ENCODE assay signal across 11 cellular contexts in the genomic region with DNA sequence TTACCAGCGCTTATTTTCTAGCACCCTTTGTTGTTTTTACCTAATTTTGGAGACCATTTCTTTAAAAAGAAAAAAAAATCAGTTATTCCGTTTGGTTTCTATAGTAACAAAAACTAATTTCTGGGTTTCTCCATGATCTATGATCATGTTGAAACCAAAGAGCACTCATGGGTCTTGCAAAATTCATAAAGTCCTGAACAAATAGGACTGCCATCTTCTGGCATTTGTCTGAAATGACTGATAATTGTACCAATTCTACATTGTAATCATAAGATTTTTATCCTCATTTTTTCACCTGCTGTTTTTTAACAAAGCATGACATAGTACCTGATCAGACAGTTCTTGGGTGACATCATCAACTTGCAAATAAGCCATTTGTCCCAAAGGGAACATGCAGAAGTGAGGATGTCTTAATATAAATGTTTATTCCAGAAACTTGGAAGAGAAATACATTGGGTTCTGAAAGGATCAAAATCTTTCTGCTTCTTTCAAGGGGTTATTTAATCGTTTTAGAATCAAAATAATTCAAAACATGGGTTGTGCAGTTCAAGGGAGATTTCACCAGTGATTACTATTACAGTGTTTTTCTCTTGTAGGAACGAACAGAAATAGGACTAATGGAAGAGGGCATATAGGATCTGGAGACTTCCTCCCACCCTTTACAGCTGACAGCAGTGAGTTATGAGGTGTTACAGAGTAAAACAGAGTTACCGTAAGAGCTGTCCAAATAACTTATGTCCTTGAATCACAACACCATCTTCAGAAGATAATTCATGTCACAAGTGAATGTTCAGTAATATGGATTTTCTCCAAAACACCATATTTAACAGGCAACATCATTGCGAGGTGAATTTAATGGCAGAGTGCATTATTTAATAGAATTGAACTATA.
DNase-seq lines count a peak whose midpoint lies in the region; ATAC-seq, FAIRE-seq and TF ChIP-seq lines count a peak whose summit lies in the region.
"Had no signal": no experiment of that assay in that cellular context is flagged by ENCODE, and none has a peak within 500 bp of the region (broad histone marks: within the 10 kb centered on the region; RNA-seq: fewer than 3 reads in every experiment).

No MANE protein-coding gene starts in this region.

- peak; percentile 26 for TF ChIP-seq CTCF in kidney epithelial cell (IDR thresholded peaks at IDR 0.05; ENCODE audit: insufficient read depth, low read length, poor library complexity, severe bottlenecking)

- no peak for FAIRE-seq in RCC 7860 (lab: Jason Lieb, UNC)

- in situ Hi-C loops in ACHN (cut with HindIII; ENCODE audit: low pct_ligation_motif_present, low pct_unique_long_range_greater_than_20kb, low sequenced_read_pairs): no loop called here

- no peaks in the 10 kb centered on the region for H3K36me3 ChIP-seq in kidney epithelial cell (ENCODE audit: control insufficient read depth, insufficient read depth, low read length)
- H3K36me3 ChIP-seq: adrenal gland had no signal

- no peak for ATAC-seq in HG03025 (IDR thresholded peaks at IDR 0.05; ENCODE audit: low FRiP score, unreplicated experiment)
- no peak for ATAC-seq in HG02610 (IDR thresholded peaks at IDR 0.05; ENCODE audit: unreplicated experiment)
- ATAC-seq: naive thymus-derived CD8-positive, alpha-beta T cell had no signal

- H3K4me3 ChIP-seq in kidney epithelial cell (ENCODE audit: low read depth, low read length): no peak overlapping the region
- H3K4me3 ChIP-seq: adrenal gland had no signal

- peak; percentile 26 for DNase-seq in ACHN
- peak; percentile 26 for DNase-seq in HS-5 (ENCODE audit: low read depth)
- DNase-seq in amniotic epithelial cell (ENCODE audit: low read depth): peak; percentile 63
- DNase-seq in kidney epithelial cell (ENCODE audit: low read depth): no peak
- no peak for DNase-seq in 8988T
- DNase-seq in RCC 7860 (ENCODE audit: low spot score): no peak
- DNase-seq: activated CD4-positive, alpha-beta T cell treated with anti-CD3 and anti-CD28 coated beads for 48 hours; adrenal gland; naive thymus-derived CD8-positive, alpha-beta T cell had no signal

- no peaks in the 10 kb centered on the region for H3K27me3 ChIP-seq in kidney epithelial cell (ENCODE audit: control insufficient read depth, insufficient read depth, low read length)
- H3K27me3 ChIP-seq: adrenal gland had no signal

Comparison
In these comparisons a context has a peak if more than half of its experiments do, and no peak if none do; other contexts are left out.
1. DNase-seq: peak in ACHN (single experiment), HS-5 (single experiment) and amniotic epithelial cell (single experiment); none in kidney epithelial cell (single experiment), 8988T (single experiment) and RCC 7860 (single experiment).